ENCODE assay signal across 8 cellular contexts in the genomic region with DNA sequence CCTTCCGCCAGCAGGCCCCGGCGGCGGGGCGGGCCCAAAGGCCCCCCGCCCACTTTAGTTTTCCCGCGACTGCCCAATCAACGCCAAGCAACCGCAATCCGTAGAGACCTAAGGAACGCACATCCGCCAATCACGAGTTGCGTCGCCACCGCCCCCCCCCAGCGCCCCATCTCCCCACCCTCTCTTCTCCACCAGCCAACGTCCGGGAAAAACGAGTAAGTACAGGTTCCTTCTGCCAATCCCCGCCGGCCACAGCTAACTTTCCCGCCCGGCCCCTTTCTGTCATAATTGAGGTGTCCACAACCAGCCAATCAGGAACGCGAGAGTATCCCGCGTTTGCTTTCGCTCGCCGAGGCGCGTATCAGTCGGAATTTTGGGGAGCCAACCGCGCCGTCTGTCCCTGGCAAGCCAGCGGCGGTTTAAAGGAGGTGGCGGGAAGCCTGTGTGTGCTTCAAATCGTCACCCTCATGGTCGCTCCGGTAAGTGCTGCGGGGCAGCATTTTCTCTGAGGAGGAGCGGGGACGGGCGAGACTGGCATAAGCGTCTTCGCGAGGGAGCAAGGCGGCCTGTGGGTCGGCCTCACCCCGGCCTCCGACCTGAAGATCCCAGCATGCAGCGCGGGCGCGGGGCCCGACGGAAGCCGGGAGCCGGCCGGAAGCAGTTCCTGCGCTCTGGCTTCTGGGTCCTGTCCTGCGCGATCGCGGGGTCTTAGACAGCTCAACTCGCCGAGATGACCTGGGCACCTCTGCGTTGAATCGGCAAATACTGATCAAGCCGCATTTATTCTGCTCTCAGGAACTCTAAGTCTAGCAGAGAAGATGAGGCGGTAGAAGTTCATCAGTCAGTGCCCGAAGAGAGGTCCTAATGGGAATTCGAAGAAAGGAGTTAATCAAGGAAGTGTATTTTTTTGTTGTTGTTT. TPM values are rescaled to one million over a fixed set of nuclear protein-coding genes. Genes with fewer than 3 reads are reported as not detected.
A peak's percentile ranks its signal among the peaks of the same experiment; 100 is the strongest.
DNase-seq lines count a peak whose midpoint lies in the region; ATAC-seq and TF ChIP-seq lines count a peak whose summit lies in the region.

A gene with protein sequence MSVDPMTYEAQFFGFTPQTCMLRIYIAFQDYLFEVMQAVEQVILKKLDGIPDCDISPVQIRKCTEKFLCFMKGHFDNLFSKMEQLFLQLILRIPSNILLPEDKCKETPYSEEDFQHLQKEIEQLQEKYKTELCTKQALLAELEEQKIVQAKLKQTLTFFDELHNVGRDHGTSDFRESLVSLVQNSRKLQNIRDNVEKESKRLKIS (plus strand): TSS at position 361 of the 919 bp plus-strand sequence. CDS start 2,297 bp downstream, outside the sequence.

- H2BK120ac ChIP-seq in H9 (ENCODE audit: low read depth, low read length, poor library complexity, severe bottlenecking) = peak within 1 kb of the TSS; percentile 87

- peak within 1 kb of the TSS; percentile 94 for H3K27ac ChIP-seq in H9 (ENCODE audit: insufficient read length, low read depth, low read length)

- peak within 1 kb of the TSS; percentile 76 for H3K56ac ChIP-seq in H9 (ENCODE audit: insufficient read length, low read depth, low read length)

- H3K27me3 Mint-ChIP-seq in H9 (ENCODE audit: low read depth) (no peaks in the 10 kb centered on the region; the same call in 1 of the 2 replicates), nephron progenitor cell (ENCODE audit: low read depth, poor library complexity) (no peaks in the 10 kb centered on the region)
- no peaks in the 10 kb centered on the region for H3K27me3 Mint-ChIP-seq in stimulated activated naive CD8-positive, alpha-beta T cell treated with anti-CD3 and anti-CD28 coated beads, Interleukin-15, amount 100 ng/mL, for 72 hours

- no peak within 1 kb of the TSS for H2AFZ ChIP-seq in H9 (ENCODE audit: low read length)

- H3K18ac ChIP-seq in H9 (ENCODE audit: insufficient read length, low read depth, low read length) = peak within 1 kb of the TSS; percentile 99

- no peak within 1 kb of the TSS for H2AK5ac ChIP-seq in H9 (ENCODE audit: insufficient read length, low read length)

- peaks cover 4 to 21% of the 10 kb centered on the region in 2 experiments for H3K4me1 Mint-ChIP-seq in H9
- H3K4me1 Mint-ChIP-seq in nephron progenitor cell = peaks cover 44% of the 10 kb centered on the region
- peaks cover 47% of the 10 kb centered on the region for H3K4me1 Mint-ChIP-seq in stimulated activated naive CD8-positive, alpha-beta T cell treated with anti-CD3 and anti-CD28 coated beads, Interleukin-15, amount 100 ng/mL, for 72 hours

- no peak within 1 kb of the TSS for H2BK20ac ChIP-seq in H9 (ENCODE audit: low read depth, low read length, poor library complexity, severe bottlenecking)

- 0 out of 2 replicates have a peak within 1 kb of the TSS, but pooled peaks have one; percentile 60 for H2BK15ac ChIP-seq in H9 (ENCODE audit: low read depth, low read length)

- H3K79me2 ChIP-seq in H9 (ENCODE audit: insufficient read depth, low read length) = peaks cover 13% of the 10 kb centered on the region; the same call in 1 of the 2 replicates

- peaks cover 12% of the 10 kb centered on the region for H3K23me2 ChIP-seq in H9 (ENCODE audit: insufficient read length, low read depth, low read length, poor library complexity, severe bottlenecking)

- H3T11ph ChIP-seq in H9 (ENCODE audit: low read length) = no peak within 1 kb of the TSS

- DNase-seq in ELF-1 (ENCODE audit: low read depth, low spot score) (peak; percentile 99), H9 (peak; percentile 100), MG63 (peak; percentile 97), SHP77 treated with DMSO at 0.1 percent for 48 hours (lab: John Stamatoyannopoulos, UW) (peak; percentile 99), fibroblast of the aortic adventitia (ENCODE audit: low read depth) (peak; percentile 99), nephron progenitor cell (peak; percentile 94)
- DNase-seq in activated effector memory CD4-positive, alpha-beta T cell treated with anti-CD3 and anti-CD28 coated beads, Interleukin-2, amount 50 U/mL, for 16 hours = peak; percentile 99
- DNase-seq in stimulated activated naive CD8-positive, alpha-beta T cell treated with anti-CD3 and anti-CD28 coated beads, Interleukin-15, amount 100 ng/mL, for 72 hours = peak; percentile 95 to 98

- H3K9ac ChIP-seq in H9 (ENCODE audit: extremely low read depth, insufficient read length, low read length) = peak within 1 kb of the TSS; percentile 99

- peaks cover 63% of the 10 kb centered on the region for H3K36me3 ChIP-seq in MG63

- peak within 1 kb of the TSS; percentile 97 to 100 for H3K4me3 Mint-ChIP-seq in H9
- peak within 1 kb of the TSS; percentile 98 for H3K4me3 Mint-ChIP-seq in nephron progenitor cell
- peak within 1 kb of the TSS; percentile 93 to 99 for H3K4me3 Mint-ChIP-seq in stimulated activated naive CD8-positive, alpha-beta T cell treated with anti-CD3 and anti-CD28 coated beads, Interleukin-15, amount 100 ng/mL, for 72 hours

- peak within 1 kb of the TSS; percentile 21 for H3K23ac ChIP-seq in H9 (ENCODE audit: insufficient read length, low read depth, low read length)

- H3K9me3 ChIP-seq in H9 (ENCODE audit: control insufficient read depth, low read depth, low read length) = no peaks in the 10 kb centered on the region
- H3K9me3 ChIP-seq in MG63 = no peaks in the 10 kb centered on the region

- H3K79me1 ChIP-seq in H9 (ENCODE audit: insufficient read depth, low read depth, low read length, poor library complexity, severe bottlenecking) = peaks cover 3% of the 10 kb centered on the region

- TF ChIP-seq CTCF in H9 (conservative IDR thresholded peaks at IDR 0.05) (no peak), fibroblast of the aortic adventitia (IDR thresholded peaks at IDR 0.05; ENCODE audit: insufficient read depth, low read length) (no peak), nephron progenitor cell (IDR thresholded peaks at IDR 0.05) (no peak)

- no peaks in the 10 kb centered on the region for H4K20me1 ChIP-seq in H9 (ENCODE audit: control insufficient read depth, insufficient read depth, insufficient read length)

- H3K27ac Mint-ChIP-seq in H9 (peak within 1 kb of the TSS; percentile 98 to 100 (median 99)), nephron progenitor cell (peak within 1 kb of the TSS; percentile 100)
- peak within 1 kb of the TSS; percentile 99 for H3K27ac Mint-ChIP-seq in stimulated activated naive CD8-positive, alpha-beta T cell treated with anti-CD3 and anti-CD28 coated beads, Interleukin-15, amount 100 ng/mL, for 72 hours

- H3K14ac ChIP-seq in H9 (ENCODE audit: insufficient read depth, low read length) = peak within 1 kb of the TSS; percentile 100

- WGBS in H9 (ENCODE audit: extremely low coverage, insufficient read length, low lambda C conversion rate) = no CpG with 5 or more reads among the region's 77 CpGs

- H3K9me3 Mint-ChIP-seq in H9 (no peaks in the 10 kb centered on the region), nephron progenitor cell (no peaks in the 10 kb centered on the region)
- no peaks in the 10 kb centered on the region for H3K9me3 Mint-ChIP-seq in stimulated activated naive CD8-positive, alpha-beta T cell treated with anti-CD3 and anti-CD28 coated beads, Interleukin-15, amount 100 ng/mL, for 72 hours

- H4K8ac ChIP-seq in H9 (replicated peaks; ENCODE audit: insufficient read length, low read depth, low read length) = peak within 1 kb of the TSS; percentile 89

- ATAC-seq in stimulated activated naive CD8-positive, alpha-beta T cell treated with anti-CD3 and anti-CD28 coated beads, Interleukin-15, amount 100 ng/mL, for 72 hours = peak; percentile 93

- peak within 1 kb of the TSS; percentile 99 for H3K4me2 ChIP-seq in H9 (ENCODE audit: insufficient read depth, insufficient read length, low read length)

- peak within 1 kb of the TSS; percentile 91 for H4K5ac ChIP-seq in H9 (ENCODE audit: insufficient read length, low read depth, low read length)

- peak within 1 kb of the TSS; percentile 94 for H2BK5ac ChIP-seq in H9 (ENCODE audit: insufficient read length, low read length)

- H2BK12ac ChIP-seq in H9 (ENCODE audit: insufficient read length, low read depth, low read length) = peak within 1 kb of the TSS; percentile 90

- peak within 1 kb of the TSS; percentile 13; the same call in 1 of the 2 replicates for H3K4ac ChIP-seq in H9 (ENCODE audit: low read depth, low read length)

- H3K36me3 Mint-ChIP-seq in H9 (ENCODE audit: insufficient read depth in 1 of 3, low read depth in 3 of 3) (peaks cover 31 to 70% (median 58%) of the 10 kb centered on the region in 3 experiments), nephron progenitor cell (ENCODE audit: low read depth) (peaks cover 52% of the 10 kb centered on the region)

- H3K4me3 ChIP-seq in MG63 = peak within 1 kb of the TSS; percentile 86
- peak within 1 kb of the TSS; percentile 92 for H3K4me3 ChIP-seq in fibroblast of the aortic adventitia (ENCODE audit: low read depth, low read length)

- H4K91ac ChIP-seq in H9 (ENCODE audit: insufficient read length, low read depth, low read length) = peak within 1 kb of the TSS; percentile 81

- H3K27me3 ChIP-seq in H9 (ENCODE audit: insufficient read depth, low read length) (no peaks in the 10 kb centered on the region), MG63 (no peaks in the 10 kb centered on the region)

- no peaks in the 10 kb centered on the region for H3K4me1 ChIP-seq in H9 (ENCODE audit: insufficient read depth, low read length)

RNA-seq across cellular contexts. Expression of the gene that starts here (rescaled TPM):
- total RNA-seq in H9 (2021) (28.6 and 30.7 TPM in 2 replicates), fibroblast of the aortic adventitia (ENCODE audit: low replicate concordance) (7.4 and 22.8 TPM in 2 replicates)
- 13.3 and 16.8 TPM in 2 replicates for total RNA-seq in MG63 (2014; rRNA removed; shearing (Covaris generic); ENCODE audit: low replicate concordance)

Comparison
In these comparisons a context has a peak if more than half of its experiments do, and no peak if none do; other contexts are left out.
1. Peak in every context shown above with its lines: DNase-seq, ATAC-seq, H3K4me3 ChIP-seq and H3K27ac ChIP-seq.